27 cellular contexts compared by ENCODE assay signal in the genomic region with DNA sequence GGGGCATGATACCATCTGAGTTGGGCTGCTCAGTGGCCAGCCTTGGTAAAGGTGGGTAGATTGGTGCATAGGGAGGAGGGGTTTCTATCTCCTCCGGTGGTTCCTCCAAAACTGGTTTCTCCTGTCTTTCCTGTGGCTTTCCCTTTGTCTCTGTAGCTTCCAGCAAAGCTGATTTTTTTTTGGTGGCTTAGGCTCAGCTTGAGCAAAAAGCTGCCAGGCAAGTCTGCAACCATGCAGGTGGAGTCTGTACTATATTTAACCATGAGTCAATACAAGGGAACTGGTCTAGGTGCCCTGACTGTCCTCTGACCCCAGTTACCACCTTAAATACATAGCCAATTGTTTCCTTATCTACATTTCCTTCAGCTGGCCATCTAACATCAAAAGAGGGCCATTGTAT.
DNase-seq lines count a peak whose midpoint lies in the region; ATAC-seq and TF ChIP-seq lines count a peak whose summit lies in the region.
"Had no signal": no experiment of that assay in that cellular context is flagged by ENCODE, and none has a peak within 500 bp of the region (broad histone marks: within the 10 kb centered on the region; RNA-seq: fewer than 3 reads in every experiment).

No MANE protein-coding gene starts in this region.

- no peak overlapping the region for H3K9ac ChIP-seq in subcutaneous abdominal adipose tissue (ENCODE audit: low read length in 5 of 5)

- no peaks in the 10 kb centered on the region for H3K36me3 ChIP-seq in subcutaneous abdominal adipose tissue (ENCODE audit: control insufficient read depth in 5 of 5, insufficient read depth in 5 of 5, low read length in 5 of 5)
- H3K36me3 ChIP-seq: Peyer's patch, SJCRH30 had no signal

- peak; percentile 19 for DNase-seq in SIG-M5 treated with dmso at 0.1 percent for 504 hours (lab: John Stamatoyannopoulos, UW; ENCODE audit: unreplicated experiment)
- no peak for DNase-seq in SIG-M5 (lab: John Stamatoyannopoulos, UW)
- no peak for DNase-seq in left colon
- DNase-seq in effector CD8-positive, alpha-beta T cell (lab: John Stamatoyannopoulos, UW), result no peak
- no peak for DNase-seq in stimulated activated CD4-positive, alpha-beta T cell treated with anti-CD3 and anti-CD28 coated beads, Interleukin-2, amount 100 ng/mL, for 24 hours
- no peak for DNase-seq in NCI-H2029 treated with DMSO at 0.1 percent for 48 hours (lab: John Stamatoyannopoulos, UW)
- DNase-seq: 8988T; activated CD4-positive, alpha-beta T cell treated with anti-CD3 and anti-CD28 coated beads for 4 hours; activated CD8-positive, alpha-beta T cell treated with anti-CD3 and anti-CD28 coated beads, Interleukin-2, amount 10 ng/mL, durations not matched to agents 7 days and 5 days; activated naive CD4-positive, alpha-beta T cell treated with anti-CD3 and anti-CD28 coated beads, Interleukin-2, amount 10 ng/mL, durations not matched to agents 7 days and 5 days; cerebellar nuclear complex; dermis blood vessel endothelial cell; hypothalamus; left lung; natural killer cell; NCI-H1105 treated with DMSO at 0.1 percent for 48 hours; NCI-H2029; NCI-H2227 treated with DMSO at 0.1 percent for 48 hours; NCI-H69; occipital lobe; Peyer's patch; SJCRH30; stimulated activated naive B cell treated with anti-CD40 and anti-IgM and Interleukin-4, amounts not matched to agents 10 μg/mL and 1 μg/mL and 100 μg/mL, for 72 hours; SW 1271 had no signal

- no peak for TF ChIP-seq CTCF in VCaP (conservative IDR thresholded peaks at IDR 0.05)

- peak overlapping the region in 4 of 5 donors; percentile 4 to 43 (median 26) for H3K4me3 ChIP-seq in subcutaneous abdominal adipose tissue (ENCODE audit: low read depth in 1 of 5, low read length in 5 of 5)
- H3K4me3 ChIP-seq: K562, left lung, Peyer's patch, SJCRH30 had no signal

- peaks cover 23 to 64% (median 50%) of the 10 kb centered on the region in 5 donors for H3K9me3 ChIP-seq in subcutaneous abdominal adipose tissue (ENCODE audit: control insufficient read depth in 5 of 5, low read length in 5 of 5)
- H3K9me3 ChIP-seq: SJCRH30 had no signal

- H3K27ac ChIP-seq in VCaP (peak overlapping the region; percentile 45), subcutaneous abdominal adipose tissue (ENCODE audit: low read depth, low read length) (no peak overlapping the region)
- H3K27ac ChIP-seq: left lung, Peyer's patch, SJCRH30 had no signal

- H3K27me3 ChIP-seq in subcutaneous abdominal adipose tissue (ENCODE audit: control insufficient read depth in 5 of 5, insufficient read depth in 4 of 5, low read length in 5 of 5), result no peaks in the 10 kb centered on the region
- H3K27me3 ChIP-seq: left lung, Peyer's patch, SJCRH30 had no signal

- peak; percentile 79 for ATAC-seq in left colon
- ATAC-seq: activated CD8-positive, alpha-beta T cell treated with anti-CD3 and anti-CD28 coated beads, Interleukin-2, amount 10 ng/mL, durations not matched to agents 7 days and 5 days; K562; left lung; natural killer cell; stimulated activated naive B cell treated with anti-CD40 and anti-IgM and Interleukin-4, amounts not matched to agents 10 μg/mL and 1 μg/mL and 100 μg/mL, for 72 hours had no signal

- no peaks in the 10 kb centered on the region for H3K4me1 ChIP-seq in subcutaneous abdominal adipose tissue (ENCODE audit: control insufficient read depth in 5 of 5, insufficient read depth in 5 of 5, low read length in 5 of 5)
- H3K4me1 ChIP-seq: left lung, Peyer's patch, SJCRH30 had no signal

- intact Hi-C loops in left colon (cut with DNase I, micrococcal nuclease), result no loop called here
